32 cellular contexts compared by ENCODE assay signal in genomic region chr2:24353933-24354332, GRCh38. TPM values are rescaled to one million over a fixed set of nuclear protein-coding genes. Genes with fewer than 3 reads are reported as not detected.
A peak's percentile ranks its signal among the peaks of the same experiment; 100 is the strongest.
DNase-seq lines count a peak whose midpoint lies in the region; ATAC-seq, FAIRE-seq and TF ChIP-seq lines count a peak whose summit lies in the region.
"Had no signal": no experiment of that assay in that cellular context is flagged by ENCODE, and none has a peak within 500 bp of the region (broad histone marks: within the 10 kb centered on the region; RNA-seq: fewer than 3 reads in every experiment).

No MANE protein-coding gene starts in this region.

- ATAC-seq in CD4-positive, CD25-positive, alpha-beta regulatory T cell (ENCODE audit: low read depth in 2 of 2): no peak
- ATAC-seq in K562 (peak; percentile 15; the same call in 1 of the 3 replicates), GM21381 (IDR thresholded peaks at IDR 0.05; ENCODE audit: unreplicated experiment) (no peak), HG02852 (IDR thresholded peaks at IDR 0.05; ENCODE audit: unreplicated experiment) (no peak)
- ATAC-seq: activated CD8-positive, alpha-beta T cell treated with anti-CD3 and anti-CD28 coated beads, Interleukin-2, amount 10 ng/mL, durations not matched to agents 7 days and 5 days; gastrocnemius medialis; Right ventricle myocardium inferior had no signal

- H3K9ac ChIP-seq in OCI-LY3 (ENCODE audit: low read length): no peak overlapping the region
- H3K9ac ChIP-seq in K562 (ENCODE audit: insufficient read depth in 1 of 2, low read depth in 2 of 2, low read length in 2 of 2): peak overlapping the region in 1 of 2 experiments; percentile 20; a peak in 1 of 4 replicates
- H3K9ac ChIP-seq: KMS-11 had no signal

- DNase-seq in CD4-positive, CD25-positive, alpha-beta regulatory T cell: no peak
- DNase-seq in K562 (ENCODE audit: extremely low read depth in 1 of 4, low spot score in 3 of 4): peak in 1 of 4 experiments; percentile 31
- no peak for DNase-seq in spleen
- no peak for DNase-seq in iPS-NIHi11 (ENCODE audit: low spot score)
- DNase-seq in stimulated activated naive CD4-positive, alpha-beta T cell treated with Interleukin-2 at 50 U/mL for 16 hours (lab: John Stamatoyannopoulos, UW): no peak
- DNase-seq: ACHN; activated CD4-positive, alpha-beta T cell treated with anti-CD3 and anti-CD28 coated beads for 4 hours; activated CD8-positive, alpha-beta T cell treated with anti-CD3 and anti-CD28 coated beads, Interleukin-2, amount 10 ng/mL, durations not matched to agents 7 days and 5 days; activated naive CD4-positive, alpha-beta T cell treated with anti-CD3 and anti-CD28 coated beads, Interleukin-2, amount 10 ng/mL, durations not matched to agents 7 days and 5 days; amniotic stem cell; Caco-2; DMS79; dorsolateral prefrontal cortex; gastrocnemius medialis; GDM1; NCI-H1417 treated with DMSO at 0.1 percent for 48 hours; NCI-H2029 treated with DMSO at 0.1 percent for 48 hours; NCI-H526; pancreas; retina; stomach; T-helper 9 cell; tibial artery had no signal

- H3K4me1 ChIP-seq in CD4-positive, CD25-positive, alpha-beta regulatory T cell (ENCODE audit: control insufficient read depth, insufficient read depth, low read length, poor library complexity, severe bottlenecking): peaks cover 47% of the 10 kb centered on the region
- H3K4me1 ChIP-seq in OCI-LY3 (ENCODE audit: low read length) (peaks cover 65% of the 10 kb centered on the region), K562 (replicated peaks in 1 of 2; ENCODE audit: control insufficient read depth in 2 of 2, insufficient read depth in 2 of 2, low read length in 2 of 2) (peaks cover 10 to 21% of the 10 kb centered on the region in 2 experiments), spleen (peaks cover 53 to 99% (median 85%) of the 10 kb centered on the region in 6 donors)

- TF ChIP-seq RAD21 in K562 (CRISPR knock-in tag; conservative IDR thresholded peaks at IDR 0.05 in 1 of 2, IDR thresholded peaks at IDR 0.05 in 1 of 2): no peak

- H3K4me3 Mint-ChIP-seq in CD4-positive, CD25-positive, alpha-beta regulatory T cell: peak overlapping the region in 3 of 4 donors; percentile 1 to 39 (median 14)
- H3K4me3 Mint-ChIP-seq: activated CD8-positive, alpha-beta T cell treated with anti-CD3 and anti-CD28 coated beads, Interleukin-2, amount 10 ng/mL, durations not matched to agents 7 days and 5 days; activated naive CD4-positive, alpha-beta T cell treated with anti-CD3 and anti-CD28 coated beads, Interleukin-2, amount 10 ng/mL, durations not matched to agents 7 days and 5 days had no signal

- H3K27ac Mint-ChIP-seq in CD4-positive, CD25-positive, alpha-beta regulatory T cell: no peak overlapping the region
- H3K27ac Mint-ChIP-seq: activated CD8-positive, alpha-beta T cell treated with anti-CD3 and anti-CD28 coated beads, Interleukin-2, amount 10 ng/mL, durations not matched to agents 7 days and 5 days; activated naive CD4-positive, alpha-beta T cell treated with anti-CD3 and anti-CD28 coated beads, Interleukin-2, amount 10 ng/mL, durations not matched to agents 7 days and 5 days had no signal

- peaks cover 75% of the 10 kb centered on the region for H4K20me1 ChIP-seq in OCI-LY3 (ENCODE audit: insufficient read depth, low read length)
- H4K20me1 ChIP-seq in K562 (replicated peaks; ENCODE audit: control insufficient read depth, insufficient read depth, low read length): no peaks in the 10 kb centered on the region

- H3K4me2 ChIP-seq in OCI-LY3 (ENCODE audit: low read length) (peak overlapping the region; percentile 48), K562 (ENCODE audit: insufficient read depth, low read length) (peak overlapping the region; percentile 9; the same call in 1 of the 2 replicates)
- H3K4me2 ChIP-seq: KMS-11 had no signal

- in situ Hi-C loops in K562 (cut with MboI): no loop called here

- peaks cover 98% of the 10 kb centered on the region for H3K79me2 ChIP-seq in OCI-LY3 (ENCODE audit: low read length)
- H3K79me2 ChIP-seq in K562 (ENCODE audit: control insufficient read depth, insufficient read depth, low read length): peaks cover 43% of the 10 kb centered on the region

- TF ChIP-seq CTCF in OCI-LY3 (IDR thresholded peaks at IDR 0.05; ENCODE audit: low read depth, low read length) (no peak), K562 (IDR thresholded peaks at IDR 0.05 in 2 of 3, conservative IDR thresholded peaks at IDR 0.05 in 1 of 3; ENCODE audit: insufficient read depth in 2 of 3, low read depth in 1 of 3, low read length in 3 of 3) (no peak), spleen (IDR thresholded peaks at IDR 0.05 in 8 of 11, conservative IDR thresholded peaks at IDR 0.05 in 3 of 11) (no peak)

- H3K9me3 ChIP-seq in CD4-positive, CD25-positive, alpha-beta regulatory T cell (ENCODE audit: control insufficient read depth in 2 of 2, low read length in 2 of 2): no peaks in the 10 kb centered on the region
- H3K9me3 ChIP-seq in OCI-LY3 (ENCODE audit: insufficient read depth, low read length) (no peaks in the 10 kb centered on the region), K562 (replicated peaks; ENCODE audit: control insufficient read depth, insufficient read depth, low read depth, low read length) (no peaks in the 10 kb centered on the region), spleen (no peaks in the 10 kb centered on the region)
- H3K9me3 ChIP-seq: Caco-2, gastrocnemius medialis, pancreas, stomach, tibial artery had no signal

- H2AFZ ChIP-seq in OCI-LY3 (ENCODE audit: low read depth, low read length) (no peak overlapping the region), K562 (ENCODE audit: low read depth, low read length) (peak overlapping the region; percentile 40; the same call in 1 of the 2 replicates)

- H3K9me1 ChIP-seq in K562 (ENCODE audit: control insufficient read depth, insufficient read depth, low read length): no peaks in the 10 kb centered on the region

- CTCF ChIA-PET in K562 (lab: Yijun Ruan, JAX; ENCODE audit: low intra/inter-chr PET ratio): no interaction called here

- no peak for FAIRE-seq in K562 (lab: Jason Lieb, UNC)
- FAIRE-seq: H1, pancreas had no signal

- no peaks in the 10 kb centered on the region for H3K36me3 ChIP-seq in CD4-positive, CD25-positive, alpha-beta regulatory T cell (ENCODE audit: control insufficient read depth, insufficient read depth, low read length)
- H3K36me3 ChIP-seq in OCI-LY3 (replicated peaks; ENCODE audit: low read depth, low read length) (no peaks in the 10 kb centered on the region), K562 (ENCODE audit: control insufficient read depth, insufficient read depth, low read length) (no peaks in the 10 kb centered on the region; the same call in 2 of the 3 replicates), spleen (no peaks in the 10 kb centered on the region)
- H3K36me3 ChIP-seq: gastrocnemius medialis, pancreas, stomach, tibial artery had no signal

- no peak overlapping the region for H3K27ac ChIP-seq in CD4-positive, CD25-positive, alpha-beta regulatory T cell (ENCODE audit: insufficient read depth, low read length, poor library complexity, severe bottlenecking)
- H3K27ac ChIP-seq in OCI-LY3 (ENCODE audit: low read length) (no peak overlapping the region), K562 (ENCODE audit: extremely low read depth, low read depth, low read length) (peak overlapping the region; percentile 31; the same call in 1 of the 3 replicates), spleen (peak overlapping the region in 6 of 8 donors; percentile 27 to 60 (median 50))
- H3K27ac ChIP-seq: KMS-11, pancreas, tibial artery, VCaP had no signal

- no peak for TF ChIP-seq EP300 in K562 (IDR thresholded peaks at IDR 0.05; ENCODE audit: low read length)

- POLR2A ChIA-PET in K562 (lab: Yijun Ruan, JAX): no interaction called here

- TF ChIP-seq POLR2A in K562 (conservative IDR thresholded peaks at IDR 0.05): no peak
- TF ChIP-seq POLR2A in spleen (IDR thresholded peaks at IDR 0.05): no peak

- H3K36me3 Mint-ChIP-seq in CD4-positive, CD25-positive, alpha-beta regulatory T cell: peaks cover 10% of the 10 kb centered on the region

- no peak overlapping the region for H3K4me3 ChIP-seq in CD4-positive, CD25-positive, alpha-beta regulatory T cell (ENCODE audit: low read depth, low read length)
- H3K4me3 ChIP-seq in OCI-LY3 (ENCODE audit: low read length): no peak overlapping the region
- no peak overlapping the region for H3K4me3 ChIP-seq in K562
- no peak overlapping the region for H3K4me3 ChIP-seq in spleen
- H3K4me3 ChIP-seq: dorsolateral prefrontal cortex, gastrocnemius medialis, lung, pancreas, skin epidermis, stomach, tibial artery had no signal

- H3K27me3 Mint-ChIP-seq in CD4-positive, CD25-positive, alpha-beta regulatory T cell: no peaks in the 10 kb centered on the region
- H3K27me3 Mint-ChIP-seq: activated naive CD4-positive, alpha-beta T cell treated with anti-CD3 and anti-CD28 coated beads, Interleukin-2, amount 10 ng/mL, durations not matched to agents 7 days and 5 days had no signal

- peaks cover 44 to 89% (median 74%) of the 10 kb centered on the region in 4 donors for H3K4me1 Mint-ChIP-seq in CD4-positive, CD25-positive, alpha-beta regulatory T cell

- intact Hi-C loops in K562 (cut with micrococcal nuclease): no loop called here
- intact Hi-C loops in spleen (cut with DNase I; ENCODE audit: low total_unique reads): no loop called here

- no TSS peak for BruUV-seq in K562 (replicated peaks; lab: Mats Ljungman, UMichigan)

- no peaks in the 10 kb centered on the region for H3K27me3 ChIP-seq in CD4-positive, CD25-positive, alpha-beta regulatory T cell (ENCODE audit: control insufficient read depth, insufficient read depth, low read length)
- no peaks in the 10 kb centered on the region for H3K27me3 ChIP-seq in OCI-LY3 (ENCODE audit: low read depth, low read length)
- no peaks in the 10 kb centered on the region for H3K27me3 ChIP-seq in K562 (ENCODE audit: control insufficient read depth in 2 of 2, insufficient read depth in 2 of 2, low read length in 2 of 2)
- no peaks in the 10 kb centered on the region for H3K27me3 ChIP-seq in spleen (replicated peaks in 1 of 7)
- H3K27me3 ChIP-seq: dorsolateral prefrontal cortex, gastrocnemius medialis, pancreas, stomach, tibial artery had no signal

- no peaks in the 10 kb centered on the region for H3K9me3 Mint-ChIP-seq in CD4-positive, CD25-positive, alpha-beta regulatory T cell
- H3K9me3 Mint-ChIP-seq: activated naive CD4-positive, alpha-beta T cell treated with anti-CD3 and anti-CD28 coated beads, Interleukin-2, amount 10 ng/mL, durations not matched to agents 7 days and 5 days had no signal

RNA-seq across cellular contexts. Expression of gene ITSN2, which starts 6.4 kb away (rescaled TPM):
- 115 TPM for total RNA-seq in CD4-positive, CD25-positive, alpha-beta regulatory T cell
- 10 to 100 TPM; 54.0 to 59.6 (median 57.9) TPM for polyA plus RNA-seq in CD4-positive, CD25-positive, alpha-beta regulatory T cell
- total RNA-seq in K562 (2011; cell fraction: chromatin; rRNA removed; ENCODE audit: low replicate concordance): 15.5 and 26.4 TPM in 2 replicates
- total RNA-seq in K562 (2011; cell fraction: nucleolus; rRNA removed): 3.3 and 6.2 TPM in 2 replicates
- total RNA-seq in K562 (2011; cell fraction: nucleoplasm; rRNA removed): 12.0 and 18.2 TPM in 2 replicates
- 12.5 and 15.2 TPM in 2 replicates for total RNA-seq in K562 (2014; rRNA removed)
- total RNA-seq in K562 (2014; rRNA removed; fragmentation: Illumina TruSeq; extraction: Trizol): 16.4 and 18.7 TPM in 2 replicates
- 13.8 and 15.0 TPM in 2 replicates for total RNA-seq in K562 (2015; rRNA removed; fragmentation: Illumina TruSeq; extraction: Trizol)
- 16.6 and 19.9 TPM in 2 replicates for total RNA-seq in K562 (2021)
- polyA plus RNA-seq in K562 (2011; rRNA removed): 13.2 and 15.4 TPM in 2 replicates
- 6.7 and 9.2 TPM in 2 replicates for polyA plus RNA-seq in K562 (2011; cell fraction: cytosol; rRNA removed)
- 23.8 and 26.9 TPM in 2 replicates for polyA plus RNA-seq in K562 (2011; cell fraction: nucleus; rRNA removed)
- 11.0 and 16.4 TPM in 2 replicates for polyA plus RNA-seq in K562 (2012)
- 13.3 and 16.3 TPM in 2 replicates for polyA plus RNA-seq in K562 (2014; fragmentation: Illumina TruSeq; extraction: Trizol)
- polyA plus RNA-seq in K562 (2014; fragmentation: Nextera tagmentation; extraction: Ambion mirVana): 1 to 10 TPM; 6.6 to 6.7 TPM
- 9.9 and 16.6 TPM in 2 replicates for polyA plus RNA-seq in K562 (2014; rRNA removed)
- 25.8 and 26.9 TPM in 2 replicates for polyA minus RNA-seq in K562 (2011; rRNA and poly(A)+ RNA removed)
- 9.6 and 12.5 TPM in 2 replicates for polyA minus RNA-seq in K562 (2011; cell fraction: cytosol; rRNA and poly(A)+ RNA removed)
- polyA minus RNA-seq in K562 (2011; cell fraction: nucleus; rRNA and poly(A)+ RNA removed): 8.9 and 15.6 TPM in 2 replicates
- total RNA-seq in spleen: 100 to 1,000 TPM in 6 of 7 donors, 10 to 100 TPM in 1; 92.6 to 150 (median 109) TPM
- 10 to 100 TPM; 41.1 to 59.7 (median 49.3) TPM for polyA plus RNA-seq in spleen

Comparison
In these comparisons a context has a peak if more than half of its experiments do, and no peak if none do; other contexts are left out.
1. H3K27ac ChIP-seq: peak in K562 (single experiment) and spleen (6 of 8); none in CD4-positive, CD25-positive, alpha-beta regulatory T cell (single experiment) and OCI-LY3 (single experiment).